Comparison of ENCODE assay signal across 8 cellular contexts in genomic region chr1:58816072-58816746, GRCh38. TPM values are rescaled to one million over a fixed set of nuclear protein-coding genes. Genes with fewer than 3 reads are reported as not detected.
A peak's percentile ranks its signal among the peaks of the same experiment; 100 is the strongest.
DNase-seq lines count a peak whose midpoint lies in the region; ATAC-seq, FAIRE-seq and TF ChIP-seq lines count a peak whose summit lies in the region.

No MANE protein-coding gene starts in this region.

- TF ChIP-seq POLR2A in GM12892 (IDR thresholded peaks at IDR 0.05; ENCODE audit: low read depth, low read length) (peak; percentile 69; the same call in 1 of the 2 replicates), adrenal gland (IDR thresholded peaks at IDR 0.05) (peak; percentile 60 to 89), upper lobe of left lung (IDR thresholded peaks at IDR 0.05) (peak in 3 of 4 donors; percentile 15 to 88 (median 63))

- H3K27me3 ChIP-seq in adrenal gland = no peaks in the 10 kb centered on the region
- H3K27me3 ChIP-seq in upper lobe of left lung = no peaks in the 10 kb centered on the region

- peak overlapping the region; percentile 79 to 90 for H3K27ac Mint-ChIP-seq in T-cell

- peak overlapping the region; percentile 32 to 88 (median 57) for H3K4me3 ChIP-seq in adrenal gland
- H3K4me3 ChIP-seq in upper lobe of left lung = peak overlapping the region; percentile 44 to 70 (median 56)

- TF ChIP-seq CTCF in adrenal gland (IDR thresholded peaks at IDR 0.05) = peak in 1 of 6 experiments; percentile 4
- peak in 4 of 6 experiments; percentile 7 to 33 (median 10) for TF ChIP-seq CTCF in upper lobe of left lung (IDR thresholded peaks at IDR 0.05)

- H3K27ac ChIP-seq in adrenal gland (peak overlapping the region; percentile 92 to 95 (median 94)), upper lobe of left lung (peak overlapping the region; percentile 90 to 95 (median 92))

- no peaks in the 10 kb centered on the region for H3K9me3 Mint-ChIP-seq in T-cell

- H3K36me3 Mint-ChIP-seq in T-cell = no peaks in the 10 kb centered on the region

- peak; percentile 92 for FAIRE-seq in GM12892 (lab: Jason Lieb, UNC)

- POLR2A ChIA-PET in T-cell (lab: Charles Lee) = interaction anchor here (0.6 to 1.6 kb wide), 6 partner anchors 32 to 943 kb away, joined by 3 to 7 read pairs (median 3); partner anchors contain the start of gene JUN (in 1 of the 2)

- ATAC-seq in HG02623 (IDR thresholded peaks at IDR 0.05; ENCODE audit: unreplicated experiment) = peak; percentile 84
- ATAC-seq in T-cell (replicated peaks in 1 of 4) = peak; percentile 80 to 90 (median 84)
- peak; percentile 93 for ATAC-seq in left cardiac atrium
- peak; percentile 91 to 94 for ATAC-seq in upper lobe of left lung (ENCODE audit: low FRiP score in 2 of 2)

- no peaks in the 10 kb centered on the region for H3K9me3 ChIP-seq in adrenal gland (replicated peaks in 1 of 3)
- no peaks in the 10 kb centered on the region for H3K9me3 ChIP-seq in upper lobe of left lung

- intact Hi-C loops in adrenal gland (cut with DNase I) (no loop called here), left cardiac atrium (cut with DNase I) (loop anchor here in 1 of 2 donors (5.0 kb wide), 2 partner anchors 34 to 86 kb away; partner anchors contain the start of gene JUN), posterior vena cava (cut with DNase I) (no loop called here)

- peak in 1 of 4 donors; percentile 63 for TF ChIP-seq EP300 in upper lobe of left lung (IDR thresholded peaks at IDR 0.05)

- H3K4me3 Mint-ChIP-seq in T-cell = peak overlapping the region; percentile 89 to 91 (median 90)

- 0 to 1% (median 0%) methylated on average over 11 to 49 of the region's 49 CpGs for WGBS in adrenal gland, 4 donors
- WGBS in upper lobe of left lung, 2 donors = 0% methylated on average over 30 to 47 of the region's 49 CpGs

- peak; percentile 85 for DNase-seq in GM12892 (ENCODE audit: insufficient read length)
- DNase-seq in NCI-H1092 (lab: John Stamatoyannopoulos, UW) = peak; percentile 64
- DNase-seq in T-cell = peak; percentile 51 to 84 (median 73)
- DNase-seq in adrenal gland = peak; percentile 89 to 95 (median 92)
- peak; percentile 93 for DNase-seq in left cardiac atrium
- peak; percentile 98 for DNase-seq in posterior vena cava (ENCODE audit: low spot score)
- DNase-seq in upper lobe of left lung = peak; percentile 95 to 98

- H3K4me1 ChIP-seq in adrenal gland (replicated peaks in 1 of 2) = peaks cover 11 to 26% of the 10 kb centered on the region in 2 donors
- peaks cover 43 to 59% (median 47%) of the 10 kb centered on the region in 4 donors for H3K4me1 ChIP-seq in upper lobe of left lung

- CTCF ChIA-PET in T-cell (lab: Charles Lee) = no interaction called here

- no peaks in the 10 kb centered on the region for H3K27me3 Mint-ChIP-seq in T-cell

- H3K36me3 ChIP-seq in adrenal gland (replicated peaks in 1 of 2) (no peaks in the 10 kb centered on the region), upper lobe of left lung (no peaks in the 10 kb centered on the region)

- H3K4me1 Mint-ChIP-seq in T-cell = peaks cover 35 to 52% (median 50%) of the 10 kb centered on the region in 3 donors

RNA-seq across cellular contexts. Expression of gene JUN, which starts 32.4 kb away (rescaled TPM):
- polyA plus RNA-seq in GM12892 (2012; ENCODE audit: missing spikeins) = 5.2 TPM
- total RNA-seq in T-cell = 1,000 to 10,000 TPM in 1 of 5 donors, 100 to 1,000 TPM in 1, 10 to 100 TPM in 3; 43.2 to 1,335 (median 56.6) TPM
- 100 to 1,000 TPM in 1 of 8 donors, 10 to 100 TPM in 7; 37.8 to 250 (median 74.2) TPM for total RNA-seq in adrenal gland
- 10 to 100 TPM; 35.9 to 54.9 (median 43.1) TPM for polyA plus RNA-seq in adrenal gland
- 10 to 100 TPM; 67.6 to 78.0 TPM for total RNA-seq in left cardiac atrium
- total RNA-seq in posterior vena cava = 100 to 1,000 TPM; 120 to 219 TPM
- 100 to 1,000 TPM; 142 to 400 (median 236) TPM for total RNA-seq in upper lobe of left lung

Comparison
In these comparisons a context has a peak if more than half of its experiments do, and no peak if none do; other contexts are left out.
1. Peak in every context shown above with its lines: DNase-seq, ATAC-seq, H3K4me3 ChIP-seq and H3K27ac ChIP-seq.